Comparison of ENCODE assay signal across 1 cellular context in the genomic region with DNA sequence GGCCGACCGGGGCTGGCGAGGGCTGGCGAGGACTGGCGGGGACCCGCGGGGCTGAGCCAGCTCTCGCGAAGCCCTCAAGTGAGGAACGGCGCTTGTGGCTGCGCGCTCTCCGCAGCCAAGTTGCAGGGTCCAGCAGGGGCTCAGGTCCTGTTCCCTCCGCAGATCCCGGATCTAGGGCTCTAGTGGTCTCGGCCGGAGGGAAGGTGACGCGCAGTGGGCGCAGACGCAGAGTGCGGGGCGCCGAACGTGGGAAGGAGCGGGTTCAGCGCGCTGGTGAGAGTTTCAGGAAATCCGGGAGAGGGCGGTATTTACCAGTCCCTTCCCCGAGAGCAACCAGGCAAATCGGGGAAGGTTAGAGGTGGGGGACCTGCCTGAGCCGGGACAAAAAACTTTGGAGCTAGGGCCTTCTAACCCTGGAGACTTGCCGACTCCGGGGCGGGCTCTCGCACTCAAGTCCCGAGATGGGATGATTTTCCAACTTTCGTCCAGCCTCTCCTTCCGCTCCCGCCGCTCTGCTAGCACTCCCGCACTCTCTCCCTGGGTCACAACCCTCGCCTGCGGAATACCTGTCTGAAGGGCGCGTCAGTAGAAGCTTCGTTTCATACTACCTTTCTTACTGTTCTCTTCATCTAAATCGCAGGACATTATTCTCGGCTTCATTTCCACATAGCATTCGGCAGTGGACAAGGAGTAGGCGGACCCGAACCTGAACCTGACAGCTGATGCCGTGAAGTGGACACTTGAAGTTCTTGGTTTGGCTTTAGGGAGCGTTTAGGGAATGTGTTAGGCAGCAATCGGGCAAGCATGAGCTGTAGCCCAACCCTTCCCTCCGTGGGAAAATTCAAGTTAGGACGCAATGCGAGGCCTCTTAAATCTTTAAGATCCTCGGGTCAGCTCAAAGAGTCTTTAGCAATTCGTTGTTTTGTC.
TF ChIP-seq lines count a peak whose summit lies in the region.

No MANE protein-coding gene starts in this region.

TF ChIP-seq in HepG2, 621 proteins besides CTCF, POLR2A, EP300 and RAD21 (continued from another document and continues in another):
- TF ChIP-seq, protein P1, sequence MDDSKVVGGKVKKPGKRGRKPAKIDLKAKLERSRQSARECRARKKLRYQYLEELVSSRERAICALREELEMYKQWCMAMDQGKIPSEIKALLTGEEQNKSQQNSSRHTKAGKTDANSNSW (CRISPR knock-in tag; IDR thresholded peaks at IDR 0.05; ENCODE audit: borderline replicate concordance): no peak
- TF ChIP-seq, protein P2, sequence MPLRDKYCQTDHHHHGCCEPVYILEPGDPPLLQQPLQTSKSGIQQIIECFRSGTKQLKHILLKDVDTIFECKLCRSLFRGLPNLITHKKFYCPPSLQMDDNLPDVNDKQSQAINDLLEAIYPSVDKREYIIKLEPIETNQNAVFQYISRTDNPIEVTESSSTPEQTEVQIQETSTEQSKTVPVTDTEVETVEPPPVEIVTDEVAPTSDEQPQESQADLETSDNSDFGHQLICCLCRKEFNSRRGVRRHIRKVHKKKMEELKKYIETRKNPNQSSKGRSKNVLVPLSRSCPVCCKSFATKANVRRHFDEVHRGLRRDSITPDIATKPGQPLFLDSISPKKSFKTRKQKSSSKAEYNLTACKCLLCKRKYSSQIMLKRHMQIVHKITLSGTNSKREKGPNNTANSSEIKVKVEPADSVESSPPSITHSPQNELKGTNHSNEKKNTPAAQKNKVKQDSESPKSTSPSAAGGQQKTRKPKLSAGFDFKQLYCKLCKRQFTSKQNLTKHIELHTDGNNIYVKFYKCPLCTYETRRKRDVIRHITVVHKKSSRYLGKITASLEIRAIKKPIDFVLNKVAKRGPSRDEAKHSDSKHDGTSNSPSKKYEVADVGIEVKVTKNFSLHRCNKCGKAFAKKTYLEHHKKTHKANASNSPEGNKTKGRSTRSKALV (CRISPR knock-in tag; IDR thresholded peaks at IDR 0.05): peak; percentile 94
- TF ChIP-seq, protein P3, sequence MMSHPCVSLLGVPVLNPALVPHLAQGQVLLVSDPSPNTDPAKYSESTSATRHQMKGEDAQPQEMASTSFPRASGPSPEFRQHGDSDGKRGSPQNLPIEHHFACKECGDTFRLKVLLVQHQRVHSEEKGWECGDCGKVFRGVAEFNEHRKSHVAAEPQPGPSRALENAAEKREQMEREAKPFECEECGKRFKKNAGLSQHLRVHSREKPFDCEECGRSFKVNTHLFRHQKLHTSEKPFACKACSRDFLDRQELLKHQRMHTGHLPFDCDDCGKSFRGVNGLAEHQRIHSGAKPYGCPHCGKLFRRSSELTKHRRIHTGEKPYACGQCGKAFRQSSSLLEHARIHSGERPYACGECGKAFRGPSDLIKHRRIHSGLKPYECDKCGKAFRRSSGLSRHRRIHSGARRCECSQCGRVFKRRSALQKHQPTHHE (CRISPR knock-in tag; IDR thresholded peaks at IDR 0.05; ENCODE audit: borderline replicate concordance): no peak
- TF ChIP-seq, protein P4, sequence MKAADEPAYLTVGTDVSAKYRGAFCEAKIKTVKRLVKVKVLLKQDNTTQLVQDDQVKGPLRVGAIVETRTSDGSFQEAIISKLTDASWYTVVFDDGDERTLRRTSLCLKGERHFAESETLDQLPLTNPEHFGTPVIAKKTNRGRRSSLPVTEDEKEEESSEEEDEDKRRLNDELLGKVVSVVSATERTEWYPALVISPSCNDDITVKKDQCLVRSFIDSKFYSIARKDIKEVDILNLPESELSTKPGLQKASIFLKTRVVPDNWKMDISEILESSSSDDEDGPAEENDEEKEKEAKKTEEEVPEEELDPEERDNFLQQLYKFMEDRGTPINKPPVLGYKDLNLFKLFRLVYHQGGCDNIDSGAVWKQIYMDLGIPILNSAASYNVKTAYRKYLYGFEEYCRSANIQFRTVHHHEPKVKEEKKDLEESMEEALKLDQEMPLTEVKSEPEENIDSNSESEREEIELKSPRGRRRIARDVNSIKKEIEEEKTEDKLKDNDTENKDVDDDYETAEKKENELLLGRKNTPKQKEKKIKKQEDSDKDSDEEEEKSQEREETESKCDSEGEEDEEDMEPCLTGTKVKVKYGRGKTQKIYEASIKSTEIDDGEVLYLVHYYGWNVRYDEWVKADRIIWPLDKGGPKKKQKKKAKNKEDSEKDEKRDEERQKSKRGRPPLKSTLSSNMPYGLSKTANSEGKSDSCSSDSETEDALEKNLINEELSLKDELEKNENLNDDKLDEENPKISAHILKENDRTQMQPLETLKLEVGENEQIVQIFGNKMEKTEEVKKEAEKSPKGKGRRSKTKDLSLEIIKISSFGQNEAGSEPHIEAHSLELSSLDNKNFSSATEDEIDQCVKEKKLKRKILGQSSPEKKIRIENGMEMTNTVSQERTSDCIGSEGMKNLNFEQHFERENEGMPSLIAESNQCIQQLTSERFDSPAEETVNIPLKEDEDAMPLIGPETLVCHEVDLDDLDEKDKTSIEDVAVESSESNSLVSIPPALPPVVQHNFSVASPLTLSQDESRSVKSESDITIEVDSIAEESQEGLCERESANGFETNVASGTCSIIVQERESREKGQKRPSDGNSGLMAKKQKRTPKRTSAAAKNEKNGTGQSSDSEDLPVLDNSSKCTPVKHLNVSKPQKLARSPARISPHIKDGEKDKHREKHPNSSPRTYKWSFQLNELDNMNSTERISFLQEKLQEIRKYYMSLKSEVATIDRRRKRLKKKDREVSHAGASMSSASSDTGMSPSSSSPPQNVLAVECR (CRISPR knock-in tag; IDR thresholded peaks at IDR 0.05; ENCODE audit: borderline replicate concordance): no peak
- TF ChIP-seq GABPB1 (CRISPR knock-in tag; IDR thresholded peaks at IDR 0.05) (peak; percentile 73), RBM39 (IDR thresholded peaks at IDR 0.05; ENCODE audit: low read depth, low read length, poor library complexity, severe bottlenecking) (no peak), PHF20 (CRISPR knock-in tag; IDR thresholded peaks at IDR 0.05) (no peak), RARA (CRISPR knock-in tag; IDR thresholded peaks at IDR 0.05) (no peak), ZNF746 (CRISPR knock-in tag; IDR thresholded peaks at IDR 0.05) (no peak; the same call in 1 of the 2 replicates), ZNF501 (CRISPR knock-in tag; IDR thresholded peaks at IDR 0.05) (peak; percentile 94), ZNF451 (CRISPR knock-in tag; IDR thresholded peaks at IDR 0.05) (peak; percentile 50; the same call in 1 of the 2 replicates), KLF11 (CRISPR knock-in tag; IDR thresholded peaks at IDR 0.05) (no peak), ZSCAN20 (CRISPR knock-in tag; IDR thresholded peaks at IDR 0.05; ENCODE audit: borderline replicate concordance) (no peak; the same call in 1 of the 2 replicates), GATA4 (IDR thresholded peaks at IDR 0.05; ENCODE audit: borderline replicate concordance, low read depth) (no peak), ZNF749 (CRISPR knock-in tag; IDR thresholded peaks at IDR 0.05; ENCODE audit: borderline replicate concordance) (no peak), THYN1 (CRISPR knock-in tag; IDR thresholded peaks at IDR 0.05; ENCODE audit: borderline replicate concordance, low read depth) (no peak), ZNF274 (CRISPR knock-in tag; IDR thresholded peaks at IDR 0.05) (peak; percentile 71), ZNF782 (CRISPR knock-in tag; IDR thresholded peaks at IDR 0.05; ENCODE audit: borderline replicate concordance) (peak; percentile 66; the same call in 1 of the 2 replicates), ZNF484 (CRISPR knock-in tag; IDR thresholded peaks at IDR 0.05; ENCODE audit: borderline replicate concordance, low read depth) (no peak), ZNF567 (CRISPR knock-in tag; IDR thresholded peaks at IDR 0.05; ENCODE audit: borderline replicate concordance) (no peak), SUZ12 (IDR thresholded peaks at IDR 0.05; ENCODE audit: low read depth, low read length) (no peak), NR3C1 (CRISPR knock-in tag; IDR thresholded peaks at IDR 0.05) (no peak), REPIN1 (CRISPR knock-in tag; IDR thresholded peaks at IDR 0.05; ENCODE audit: borderline replicate concordance, low read depth) (peak; percentile 52; the same call in 1 of the 2 replicates), GTF3A (CRISPR knock-in tag; conservative IDR thresholded peaks at IDR 0.05) (no peak), ESRRA (CRISPR knock-in tag; IDR thresholded peaks at IDR 0.05; ENCODE audit: low read depth) (no peak), ZNF850 (CRISPR knock-in tag; conservative IDR thresholded peaks at IDR 0.05) (no peak), GATAD1 (CRISPR knock-in tag; IDR thresholded peaks at IDR 0.05) (peak; percentile 18; the same call in 1 of the 2 replicates)
- TF ChIP-seq, protein P5, sequence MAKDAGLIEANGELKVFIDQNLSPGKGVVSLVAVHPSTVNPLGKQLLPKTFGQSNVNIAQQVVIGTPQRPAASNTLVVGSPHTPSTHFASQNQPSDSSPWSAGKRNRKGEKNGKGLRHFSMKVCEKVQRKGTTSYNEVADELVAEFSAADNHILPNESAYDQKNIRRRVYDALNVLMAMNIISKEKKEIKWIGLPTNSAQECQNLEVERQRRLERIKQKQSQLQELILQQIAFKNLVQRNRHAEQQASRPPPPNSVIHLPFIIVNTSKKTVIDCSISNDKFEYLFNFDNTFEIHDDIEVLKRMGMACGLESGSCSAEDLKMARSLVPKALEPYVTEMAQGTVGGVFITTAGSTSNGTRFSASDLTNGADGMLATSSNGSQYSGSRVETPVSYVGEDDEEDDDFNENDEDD (CRISPR knock-in tag; IDR thresholded peaks at IDR 0.05; ENCODE audit: borderline replicate concordance): peak; percentile 69; the same call in 1 of the 2 replicates
- TF ChIP-seq, protein P6, sequence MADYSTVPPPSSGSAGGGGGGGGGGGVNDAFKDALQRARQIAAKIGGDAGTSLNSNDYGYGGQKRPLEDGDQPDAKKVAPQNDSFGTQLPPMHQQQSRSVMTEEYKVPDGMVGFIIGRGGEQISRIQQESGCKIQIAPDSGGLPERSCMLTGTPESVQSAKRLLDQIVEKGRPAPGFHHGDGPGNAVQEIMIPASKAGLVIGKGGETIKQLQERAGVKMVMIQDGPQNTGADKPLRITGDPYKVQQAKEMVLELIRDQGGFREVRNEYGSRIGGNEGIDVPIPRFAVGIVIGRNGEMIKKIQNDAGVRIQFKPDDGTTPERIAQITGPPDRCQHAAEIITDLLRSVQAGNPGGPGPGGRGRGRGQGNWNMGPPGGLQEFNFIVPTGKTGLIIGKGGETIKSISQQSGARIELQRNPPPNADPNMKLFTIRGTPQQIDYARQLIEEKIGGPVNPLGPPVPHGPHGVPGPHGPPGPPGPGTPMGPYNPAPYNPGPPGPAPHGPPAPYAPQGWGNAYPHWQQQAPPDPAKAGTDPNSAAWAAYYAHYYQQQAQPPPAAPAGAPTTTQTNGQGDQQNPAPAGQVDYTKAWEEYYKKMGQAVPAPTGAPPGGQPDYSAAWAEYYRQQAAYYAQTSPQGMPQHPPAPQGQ (CRISPR knock-in tag; IDR thresholded peaks at IDR 0.05; ENCODE audit: borderline replicate concordance): no peak; the same call in 1 of the 2 replicates
- TF ChIP-seq, protein P7, sequence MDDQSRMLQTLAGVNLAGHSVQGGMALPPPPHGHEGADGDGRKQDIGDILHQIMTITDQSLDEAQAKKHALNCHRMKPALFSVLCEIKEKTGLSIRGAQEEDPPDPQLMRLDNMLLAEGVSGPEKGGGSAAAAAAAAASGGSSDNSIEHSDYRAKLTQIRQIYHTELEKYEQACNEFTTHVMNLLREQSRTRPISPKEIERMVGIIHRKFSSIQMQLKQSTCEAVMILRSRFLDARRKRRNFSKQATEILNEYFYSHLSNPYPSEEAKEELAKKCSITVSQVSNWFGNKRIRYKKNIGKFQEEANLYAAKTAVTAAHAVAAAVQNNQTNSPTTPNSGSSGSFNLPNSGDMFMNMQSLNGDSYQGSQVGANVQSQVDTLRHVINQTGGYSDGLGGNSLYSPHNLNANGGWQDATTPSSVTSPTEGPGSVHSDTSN (CRISPR knock-in tag; IDR thresholded peaks at IDR 0.05; ENCODE audit: borderline replicate concordance): no peak
- TF ChIP-seq, protein P8, sequence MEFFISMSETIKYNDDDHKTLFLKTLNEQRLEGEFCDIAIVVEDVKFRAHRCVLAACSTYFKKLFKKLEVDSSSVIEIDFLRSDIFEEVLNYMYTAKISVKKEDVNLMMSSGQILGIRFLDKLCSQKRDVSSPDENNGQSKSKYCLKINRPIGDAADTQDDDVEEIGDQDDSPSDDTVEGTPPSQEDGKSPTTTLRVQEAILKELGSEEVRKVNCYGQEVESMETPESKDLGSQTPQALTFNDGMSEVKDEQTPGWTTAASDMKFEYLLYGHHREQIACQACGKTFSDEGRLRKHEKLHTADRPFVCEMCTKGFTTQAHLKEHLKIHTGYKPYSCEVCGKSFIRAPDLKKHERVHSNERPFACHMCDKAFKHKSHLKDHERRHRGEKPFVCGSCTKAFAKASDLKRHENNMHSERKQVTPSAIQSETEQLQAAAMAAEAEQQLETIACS (CRISPR knock-in tag; IDR thresholded peaks at IDR 0.05): no peak
- TF ChIP-seq, protein P9, sequence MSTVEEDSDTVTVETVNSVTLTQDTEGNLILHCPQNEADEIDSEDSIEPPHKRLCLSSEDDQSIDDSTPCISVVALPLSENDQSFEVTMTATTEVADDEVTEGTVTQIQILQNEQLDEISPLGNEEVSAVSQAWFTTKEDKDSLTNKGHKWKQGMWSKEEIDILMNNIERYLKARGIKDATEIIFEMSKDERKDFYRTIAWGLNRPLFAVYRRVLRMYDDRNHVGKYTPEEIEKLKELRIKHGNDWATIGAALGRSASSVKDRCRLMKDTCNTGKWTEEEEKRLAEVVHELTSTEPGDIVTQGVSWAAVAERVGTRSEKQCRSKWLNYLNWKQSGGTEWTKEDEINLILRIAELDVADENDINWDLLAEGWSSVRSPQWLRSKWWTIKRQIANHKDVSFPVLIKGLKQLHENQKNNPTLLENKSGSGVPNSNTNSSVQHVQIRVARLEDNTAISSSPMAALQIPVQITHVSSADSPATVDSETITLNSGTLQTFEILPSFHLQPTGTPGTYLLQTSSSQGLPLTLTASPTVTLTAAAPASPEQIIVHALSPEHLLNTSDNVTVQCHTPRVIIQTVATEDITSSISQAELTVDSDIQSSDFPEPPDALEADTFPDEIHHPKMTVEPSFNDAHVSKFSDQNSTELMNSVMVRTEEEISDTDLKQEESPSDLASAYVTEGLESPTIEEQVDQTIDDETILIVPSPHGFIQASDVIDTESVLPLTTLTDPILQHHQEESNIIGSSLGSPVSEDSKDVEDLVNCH (CRISPR knock-in tag; IDR thresholded peaks at IDR 0.05): no peak
- TF ChIP-seq, protein P10, sequence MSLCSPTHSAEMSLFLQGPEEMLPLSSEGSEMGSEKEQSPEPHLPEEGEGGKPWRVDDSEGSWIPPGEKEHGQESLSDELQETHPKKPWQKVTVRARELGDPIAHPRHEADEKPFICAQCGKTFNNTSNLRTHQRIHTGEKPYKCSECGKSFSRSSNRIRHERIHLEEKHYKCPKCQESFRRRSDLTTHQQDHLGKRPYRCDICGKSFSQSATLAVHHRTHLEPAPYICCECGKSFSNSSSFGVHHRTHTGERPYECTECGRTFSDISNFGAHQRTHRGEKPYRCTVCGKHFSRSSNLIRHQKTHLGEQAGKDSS (CRISPR knock-in tag; IDR thresholded peaks at IDR 0.05; ENCODE audit: borderline replicate concordance, low read depth): 0 out of 2 replicates have a peak, but pooled peaks have one; percentile 79
- TF ChIP-seq, protein P11, sequence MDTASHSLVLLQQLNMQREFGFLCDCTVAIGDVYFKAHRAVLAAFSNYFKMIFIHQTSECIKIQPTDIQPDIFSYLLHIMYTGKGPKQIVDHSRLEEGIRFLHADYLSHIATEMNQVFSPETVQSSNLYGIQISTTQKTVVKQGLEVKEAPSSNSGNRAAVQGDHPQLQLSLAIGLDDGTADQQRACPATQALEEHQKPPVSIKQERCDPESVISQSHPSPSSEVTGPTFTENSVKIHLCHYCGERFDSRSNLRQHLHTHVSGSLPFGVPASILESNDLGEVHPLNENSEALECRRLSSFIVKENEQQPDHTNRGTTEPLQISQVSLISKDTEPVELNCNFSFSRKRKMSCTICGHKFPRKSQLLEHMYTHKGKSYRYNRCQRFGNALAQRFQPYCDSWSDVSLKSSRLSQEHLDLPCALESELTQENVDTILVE (CRISPR knock-in tag; IDR thresholded peaks at IDR 0.05): no peak
